ENCODE assay signal across 26 cellular contexts in genomic region chr15:61798631-61799030, GRCh38.
DNase-seq lines count a peak whose midpoint lies in the region; ATAC-seq and TF ChIP-seq lines count a peak whose summit lies in the region.
"Had no signal": no experiment of that assay in that cellular context is flagged by ENCODE, and none has a peak within 500 bp of the region (broad histone marks: within the 10 kb centered on the region; RNA-seq: fewer than 3 reads in every experiment).

No MANE protein-coding gene starts in this region.

- intact Hi-C loops in natural killer cell (cut with micrococcal nuclease) (no loop called here), Panc1 (cut with micrococcal nuclease; ENCODE audit: unreplicated experiment) (no loop called here), esophagus muscularis mucosa (cut with DNase I) (no loop called here)

- in situ Hi-C loops in Panc1 (cut with HindIII; ENCODE audit: low pct_unique_long_range_greater_than_20kb, low sequenced_read_pairs): no loop called here
- in situ Hi-C loops in GM23248 (cut with MboI): no loop called here

- DNase-seq in natural killer cell treated with Interleukin-12 subunit alpha and Interleukin-12 subunit beta and Interleukin-15 and Interleukin-18, amount 100 ng/mL, for 72 hours (ENCODE audit: low spot score): peak; percentile 26
- no peak for DNase-seq in natural killer cell
- no peak for DNase-seq in Panc1 (ENCODE audit: low read depth, low spot score)
- DNase-seq in esophagus muscularis mucosa (ENCODE audit: extremely low spot score): peak; percentile 86
- no peak for DNase-seq in GM23248
- DNase-seq in Ammon's horn (ENCODE audit: low spot score): no peak
- DNase-seq in activated T-cell treated with anti-CD3 and anti-CD28 coated beads, Interleukin-2, amount 50 U/mL, for 72 hours: no peak
- DNase-seq: AML-193; BE2C; C1 segment of cervical spinal cord; CD4-positive, alpha-beta memory T cell; CD4-positive, CD25-positive, alpha-beta regulatory T cell; CD8-positive, alpha-beta memory T cell; COR-L47; DMS 273 treated with DMSO at 0.1 percent for 48 hours; DMS153; DMS53; DMS79; DND-41; EL; GDM1 had no signal

- no peaks in the 10 kb centered on the region for H3K79me2 ChIP-seq in GM23248 (ENCODE audit: insufficient read depth)

- no peaks in the 10 kb centered on the region for H3K4me1 Mint-ChIP-seq in natural killer cell treated with Interleukin-12 subunit alpha and Interleukin-12 subunit beta and Interleukin-15 and Interleukin-18, amount 100 ng/mL, for 72 hours (ENCODE audit: low read depth in 2 of 2)
- no peaks in the 10 kb centered on the region for H3K4me1 Mint-ChIP-seq in natural killer cell
- H3K4me1 Mint-ChIP-seq in activated T-cell treated with anti-CD3 and anti-CD28 coated beads, Interleukin-2, amount 50 U/mL, for 72 hours (ENCODE audit: low read depth): no peaks in the 10 kb centered on the region
- H3K4me1 Mint-ChIP-seq: CD14-positive monocyte; CD4-positive, alpha-beta memory T cell; CD4-positive, CD25-positive, alpha-beta regulatory T cell; CD8-positive, alpha-beta memory T cell had no signal

- H3K4me3 ChIP-seq in Panc1 (ENCODE audit: low read depth in 2 of 2, low read length in 2 of 2): no peak overlapping the region
- H3K4me3 ChIP-seq in esophagus muscularis mucosa: no peak overlapping the region
- H3K4me3 ChIP-seq in GM23248: no peak overlapping the region
- H3K4me3 ChIP-seq: A549, BLaER1, GM12878 had no signal

- no peak for TF ChIP-seq EP300 in esophagus muscularis mucosa (IDR thresholded peaks at IDR 0.05)

- H3K27ac ChIP-seq in Panc1 (ENCODE audit: low read length): no peak overlapping the region
- H3K27ac ChIP-seq in esophagus muscularis mucosa (replicated peaks in 1 of 4): no peak overlapping the region
- no peak overlapping the region for H3K27ac ChIP-seq in GM23248
- H3K27ac ChIP-seq: 22Rv1, A549, BLaER1 had no signal

- no peak overlapping the region for H3K27ac Mint-ChIP-seq in natural killer cell treated with Interleukin-12 subunit alpha and Interleukin-12 subunit beta and Interleukin-15 and Interleukin-18, amount 100 ng/mL, for 72 hours
- H3K27ac Mint-ChIP-seq in natural killer cell: no peak overlapping the region
- no peak overlapping the region for H3K27ac Mint-ChIP-seq in activated T-cell treated with anti-CD3 and anti-CD28 coated beads, Interleukin-2, amount 50 U/mL, for 72 hours
- H3K27ac Mint-ChIP-seq: CD4-positive, alpha-beta memory T cell; CD4-positive, CD25-positive, alpha-beta regulatory T cell; CD8-positive, alpha-beta memory T cell had no signal

- H3K9me3 ChIP-seq in Panc1 (ENCODE audit: control insufficient read depth, insufficient read depth, low read depth, low read length): no peaks in the 10 kb centered on the region
- peaks cover 0 to 4% (median 2%) of the 10 kb centered on the region in 4 donors for H3K9me3 ChIP-seq in esophagus muscularis mucosa
- H3K9me3 ChIP-seq in GM23248 (ENCODE audit: low read depth): no peaks in the 10 kb centered on the region
- H3K9me3 ChIP-seq: BE2C had no signal

- no peak overlapping the region for H2AFZ ChIP-seq in GM23248

- BruUV-seq in Panc1 (replicated peaks; lab: Mats Ljungman, UMichigan): no TSS peak

- no peak for TF ChIP-seq POLR2A in esophagus muscularis mucosa (IDR thresholded peaks at IDR 0.05; ENCODE audit: low read depth)

- H4K20me1 ChIP-seq in GM23248 (ENCODE audit: insufficient read depth): no peaks in the 10 kb centered on the region
- H4K20me1 ChIP-seq: BLaER1 had no signal

- H3K4me2 ChIP-seq in GM23248 (ENCODE audit: unreplicated experiment): no peak overlapping the region
- H3K4me2 ChIP-seq: A549, BLaER1 had no signal

- WGBS in esophagus muscularis mucosa: 74% methylated on average over 9 of the region's 9 CpGs
- 48 to 55% methylated on average over 9 of the region's 9 CpGs for WGBS in GM23248 (ENCODE audit: low coverage in 1 of 2, low lambda C conversion rate in 2 of 2, missing lambda C conversion rate in 2 of 2), 2 experiments

- no peak for ATAC-seq in natural killer cell treated with Interleukin-12 subunit alpha and Interleukin-12 subunit beta and Interleukin-15 and Interleukin-18, amount 100 ng/mL, for 72 hours
- ATAC-seq in natural killer cell: no peak
- peak; percentile 48; the same call in 1 of the 2 replicates for ATAC-seq in Panc1
- ATAC-seq in activated T-cell treated with anti-CD3 and anti-CD28 coated beads, Interleukin-2, amount 50 U/mL, for 72 hours (replicated peaks in 1 of 2): no peak
- ATAC-seq: GM12878 had no signal

- no peaks in the 10 kb centered on the region for H3K36me3 Mint-ChIP-seq in natural killer cell treated with Interleukin-12 subunit alpha and Interleukin-12 subunit beta and Interleukin-15 and Interleukin-18, amount 100 ng/mL, for 72 hours
- no peaks in the 10 kb centered on the region for H3K36me3 Mint-ChIP-seq in natural killer cell
- no peaks in the 10 kb centered on the region for H3K36me3 Mint-ChIP-seq in activated T-cell treated with anti-CD3 and anti-CD28 coated beads, Interleukin-2, amount 50 U/mL, for 72 hours (ENCODE audit: insufficient read depth in 2 of 2)
- H3K36me3 Mint-ChIP-seq: CD14-positive monocyte; CD4-positive, alpha-beta memory T cell; CD4-positive, CD25-positive, alpha-beta regulatory T cell; CD8-positive, alpha-beta memory T cell had no signal

- no peaks in the 10 kb centered on the region for H3K9me3 Mint-ChIP-seq in natural killer cell treated with Interleukin-12 subunit alpha and Interleukin-12 subunit beta and Interleukin-15 and Interleukin-18, amount 100 ng/mL, for 72 hours
- no peaks in the 10 kb centered on the region for H3K9me3 Mint-ChIP-seq in natural killer cell
- no peaks in the 10 kb centered on the region for H3K9me3 Mint-ChIP-seq in activated T-cell treated with anti-CD3 and anti-CD28 coated beads, Interleukin-2, amount 50 U/mL, for 72 hours
- H3K9me3 Mint-ChIP-seq: CD8-positive, alpha-beta memory T cell had no signal

- H3K27me3 ChIP-seq in Panc1 (ENCODE audit: control insufficient read depth, insufficient read depth, low read length) (no peaks in the 10 kb centered on the region), esophagus muscularis mucosa (no peaks in the 10 kb centered on the region), GM23248 (replicated peaks; ENCODE audit: insufficient read depth) (peaks cover 10% of the 10 kb centered on the region)
- H3K27me3 ChIP-seq: BE2C, BLaER1 had no signal

- H3F3A ChIP-seq in GM23248 (ENCODE audit: insufficient read depth): no peaks in the 10 kb centered on the region

- H3K9me2 ChIP-seq in GM23248 (ENCODE audit: insufficient read depth): no peaks in the 10 kb centered on the region

- H3K4me1 ChIP-seq in Panc1 (ENCODE audit: control insufficient read depth, insufficient read depth, low read length) (no peaks in the 10 kb centered on the region), esophagus muscularis mucosa (no peaks in the 10 kb centered on the region), GM23248 (ENCODE audit: insufficient read depth) (no peaks in the 10 kb centered on the region)
- H3K4me1 ChIP-seq: A549, BLaER1 had no signal

- no peaks in the 10 kb centered on the region for H3K36me3 ChIP-seq in Panc1 (ENCODE audit: control insufficient read depth, insufficient read depth, low read length)
- H3K36me3 ChIP-seq in esophagus muscularis mucosa: no peaks in the 10 kb centered on the region
- H3K36me3 ChIP-seq in GM23248 (ENCODE audit: low read depth): no peaks in the 10 kb centered on the region
- H3K36me3 ChIP-seq: BE2C, BLaER1 had no signal

- no peak for TF ChIP-seq CTCF in natural killer cell (IDR thresholded peaks at IDR 0.05)
- TF ChIP-seq CTCF in Panc1 (IDR thresholded peaks at IDR 0.05): no peak
- no peak for TF ChIP-seq CTCF in esophagus muscularis mucosa (IDR thresholded peaks at IDR 0.05)

- POLR2A ChIA-PET in Panc1 (lab: Charles Lee): no interaction called here

- H3K4me3 Mint-ChIP-seq in natural killer cell treated with Interleukin-12 subunit alpha and Interleukin-12 subunit beta and Interleukin-15 and Interleukin-18, amount 100 ng/mL, for 72 hours: no peak overlapping the region
- no peak overlapping the region for H3K4me3 Mint-ChIP-seq in natural killer cell
- H3K4me3 Mint-ChIP-seq in activated T-cell treated with anti-CD3 and anti-CD28 coated beads, Interleukin-2, amount 50 U/mL, for 72 hours: no peak overlapping the region
- H3K4me3 Mint-ChIP-seq: CD14-positive monocyte; CD4-positive, alpha-beta memory T cell; CD4-positive, CD25-positive, alpha-beta regulatory T cell; CD8-positive, alpha-beta memory T cell had no signal

- H3K9ac ChIP-seq in GM23248: no peak overlapping the region
- H3K9ac ChIP-seq: BLaER1 had no signal

- H3K27me3 Mint-ChIP-seq in natural killer cell treated with Interleukin-12 subunit alpha and Interleukin-12 subunit beta and Interleukin-15 and Interleukin-18, amount 100 ng/mL, for 72 hours: peaks cover 5 to 6% of the 10 kb centered on the region in 2 donors
- peaks cover 5 to 9% of the 10 kb centered on the region in 2 donors for H3K27me3 Mint-ChIP-seq in natural killer cell (ENCODE audit: low read depth in 2 of 2)
- H3K27me3 Mint-ChIP-seq in activated T-cell treated with anti-CD3 and anti-CD28 coated beads, Interleukin-2, amount 50 U/mL, for 72 hours (ENCODE audit: low read depth): peaks cover 6% of the 10 kb centered on the region

- CTCF ChIA-PET in Panc1 (lab: Charles Lee): no interaction called here

Comparison
In these comparisons a context has a peak if more than half of its experiments do, and no peak if none do; other contexts are left out.
1. DNase-seq: peak in natural killer cell treated with Interleukin-12 subunit alpha and Interleukin-12 subunit beta and Interleukin-15 and Interleukin-18, amount 100 ng/mL, for 72 hours (single experiment) and esophagus muscularis mucosa (single experiment); none in natural killer cell (single experiment), Panc1 (single experiment), GM23248 (single experiment), Ammon's horn (single experiment) and activated T-cell treated with anti-CD3 and anti-CD28 coated beads, Interleukin-2, amount 50 U/mL, for 72 hours (0 of 2).